Comparison of ENCODE assay signal across 10 cellular contexts in the genomic region with DNA sequence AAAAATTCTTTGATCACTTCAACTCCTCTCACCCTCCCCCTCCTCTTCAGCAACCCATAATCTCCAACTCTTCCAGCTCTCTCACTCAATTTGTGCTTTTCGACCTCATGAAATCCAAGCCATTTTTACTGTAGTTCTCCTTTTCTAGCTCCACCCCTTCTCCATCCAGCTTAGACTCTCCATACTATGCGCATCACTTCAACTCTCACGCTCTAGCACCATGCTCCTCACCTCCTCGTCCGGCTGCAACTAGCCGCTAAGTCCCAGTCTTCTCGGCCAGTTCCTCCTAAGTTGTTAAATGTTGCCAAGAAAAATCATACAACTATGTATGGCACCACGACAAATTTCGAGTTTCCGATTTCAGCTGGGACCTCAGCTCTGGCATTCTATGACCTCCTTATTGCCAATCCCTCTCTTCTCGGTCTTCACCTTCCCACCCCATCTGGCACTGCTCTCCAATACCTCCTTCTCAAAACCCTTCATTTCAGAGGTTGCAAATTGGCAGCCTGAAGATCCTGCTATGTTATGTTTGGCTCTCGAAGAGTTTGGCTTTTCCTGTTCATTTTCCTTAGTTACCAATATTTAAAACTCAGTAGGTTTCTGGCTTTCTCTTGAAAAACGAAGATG. TPM values are rescaled to one million over a fixed set of nuclear protein-coding genes. Genes with fewer than 3 reads are reported as not detected.
DNase-seq lines count a peak whose midpoint lies in the region; ATAC-seq lines count a peak whose summit lies in the region.
"Had no signal": no experiment of that assay in that cellular context is flagged by ENCODE, and none has a peak within 500 bp of the region (broad histone marks: within the 10 kb centered on the region; RNA-seq: fewer than 3 reads in every experiment).

No MANE protein-coding gene starts in this region.

- H3K27ac ChIP-seq in aorta (ENCODE audit: low read depth in 1 of 2, low read length in 2 of 2), result peak overlapping the region; percentile 37 to 53

- H3K4me1 ChIP-seq in aorta (ENCODE audit: control insufficient read depth in 1 of 2, insufficient read depth in 2 of 2, low read length in 2 of 2), result no peaks in the 10 kb centered on the region

- peak overlapping the region; percentile 85 for H3K4me3 Mint-ChIP-seq in stimulated activated naive CD8-positive, alpha-beta T cell treated with anti-CD3 and anti-CD28 coated beads, Interleukin-15, Interleukin-2, amounts not matched to agents 100 ng/mL and 50 ng/mL, for 24 hours
- peak overlapping the region; percentile 82 for H3K4me3 Mint-ChIP-seq in activated T-helper 2 cell treated with anti-CD3 and anti-CD28 coated beads, Interferon-gamma antibody, Interleukin-2, Interleukin-4, amounts not matched to agents 10 μg/mL and 5 μg/mL and 100 μg/mL, durations not matched to agents 14 hours and 24 hours and 36 hours (ENCODE audit: low read depth)
- peak overlapping the region; percentile 75 to 86 (median 84) for H3K4me3 Mint-ChIP-seq in immature natural killer cell

- peak overlapping the region; percentile 42 to 81 for H3K4me3 ChIP-seq in aorta (ENCODE audit: low read length in 2 of 2)

- DNase-seq in stimulated activated naive CD8-positive, alpha-beta T cell treated with anti-CD3 and anti-CD28 coated beads, Interleukin-15, Interleukin-2, amounts not matched to agents 100 U/mL and 50 U/mL, for 24 hours, result no peak
- DNase-seq in activated T-helper 2 cell treated with anti-CD3 and anti-CD28 coated beads, Interferon-gamma antibody, Interleukin-2, Interleukin-4, amounts not matched to agents 10 μg/mL and 5 μg/mL and 100 μg/mL, durations not matched to agents 14 hours and 24 hours and 36 hours (ENCODE audit: low spot score), result no peak
- DNase-seq in immature natural killer cell (no peak), aorta (no peak), H4 (ENCODE audit: low spot score) (no peak), G401 (ENCODE audit: low spot score) (no peak)

- H3K9me3 ChIP-seq in aorta (ENCODE audit: control insufficient read depth, low read length), result no peaks in the 10 kb centered on the region

- no peaks in the 10 kb centered on the region for H3K27me3 Mint-ChIP-seq in stimulated activated naive CD8-positive, alpha-beta T cell treated with anti-CD3 and anti-CD28 coated beads, Interleukin-15, Interleukin-2, amounts not matched to agents 100 ng/mL and 50 ng/mL, for 24 hours
- H3K27me3 Mint-ChIP-seq in activated T-helper 2 cell treated with anti-CD3 and anti-CD28 coated beads, Interferon-gamma antibody, Interleukin-2, Interleukin-4, amounts not matched to agents 10 μg/mL and 5 μg/mL and 100 μg/mL, durations not matched to agents 14 hours and 24 hours and 36 hours (ENCODE audit: low read depth), result no peaks in the 10 kb centered on the region
- H3K27me3 Mint-ChIP-seq in immature natural killer cell (ENCODE audit: low read depth in 3 of 3), result peaks cover 0 to 2% (median 0%) of the 10 kb centered on the region in 3 donors

- peaks cover 25% of the 10 kb centered on the region for H3K4me1 Mint-ChIP-seq in stimulated activated naive CD8-positive, alpha-beta T cell treated with anti-CD3 and anti-CD28 coated beads, Interleukin-15, Interleukin-2, amounts not matched to agents 100 ng/mL and 50 ng/mL, for 24 hours (ENCODE audit: low read depth)
- H3K4me1 Mint-ChIP-seq in activated T-helper 2 cell treated with anti-CD3 and anti-CD28 coated beads, Interferon-gamma antibody, Interleukin-2, Interleukin-4, amounts not matched to agents 10 μg/mL and 5 μg/mL and 100 μg/mL, durations not matched to agents 14 hours and 24 hours and 36 hours (ENCODE audit: low read depth), result peaks cover 15% of the 10 kb centered on the region
- H3K4me1 Mint-ChIP-seq in immature natural killer cell, result peaks cover 20 to 34% of the 10 kb centered on the region in 2 donors

- H3K36me3 Mint-ChIP-seq in stimulated activated naive CD8-positive, alpha-beta T cell treated with anti-CD3 and anti-CD28 coated beads, Interleukin-15, Interleukin-2, amounts not matched to agents 100 ng/mL and 50 ng/mL, for 24 hours (ENCODE audit: low read depth), result peaks cover 7% of the 10 kb centered on the region
- peaks cover 8% of the 10 kb centered on the region for H3K36me3 Mint-ChIP-seq in activated T-helper 2 cell treated with anti-CD3 and anti-CD28 coated beads, Interferon-gamma antibody, Interleukin-2, Interleukin-4, amounts not matched to agents 10 μg/mL and 5 μg/mL and 100 μg/mL, durations not matched to agents 14 hours and 24 hours and 36 hours (ENCODE audit: low read depth)
- H3K36me3 Mint-ChIP-seq in immature natural killer cell, result peaks cover 4 to 10% (median 4%) of the 10 kb centered on the region in 3 donors

- WGBS in aorta, 2 donors, result 3 to 6% methylated on average over 13 of the region's 13 CpGs

- no peaks in the 10 kb centered on the region for H3K27me3 ChIP-seq in aorta (ENCODE audit: control insufficient read depth in 1 of 2, insufficient read depth in 2 of 2, low read length in 1 of 2)

- in situ Hi-C loops in G401 (cut with HindIII; ENCODE audit: low sequenced_read_pairs), result no loop called here

- no peaks in the 10 kb centered on the region for H3K36me3 ChIP-seq in aorta (ENCODE audit: control insufficient read depth in 1 of 2, insufficient read depth in 2 of 2, low read length in 1 of 2)

- no peak overlapping the region for H3K27ac Mint-ChIP-seq in stimulated activated naive CD8-positive, alpha-beta T cell treated with anti-CD3 and anti-CD28 coated beads, Interleukin-15, Interleukin-2, amounts not matched to agents 100 ng/mL and 50 ng/mL, for 24 hours
- no peak overlapping the region for H3K27ac Mint-ChIP-seq in activated T-helper 2 cell treated with anti-CD3 and anti-CD28 coated beads, Interferon-gamma antibody, Interleukin-2, Interleukin-4, amounts not matched to agents 10 μg/mL and 5 μg/mL and 100 μg/mL, durations not matched to agents 14 hours and 24 hours and 36 hours
- peak overlapping the region; percentile 74 to 87 (median 80) for H3K27ac Mint-ChIP-seq in immature natural killer cell

- intact Hi-C loops in activated T-helper 2 cell treated with anti-CD3 and anti-CD28 coated beads, Interferon-gamma antibody, Interleukin-2, Interleukin-4, amounts not matched to agents 10 μg/mL and 5 μg/mL and 100 μg/mL, durations not matched to agents 14 hours and 24 hours and 36 hours (cut with micrococcal nuclease), result loop anchor here (5.0 kb wide), 1 partner anchor 43 kb away; no protein-coding TSS in a partner anchor
- intact Hi-C loops in aorta (cut with DNase I), result loop anchor here in 1 of 2 donors (1.0 kb wide), 1 partner anchor 36 kb away; the partner anchor contains the start of gene SMARCB1

- no peaks in the 10 kb centered on the region for H3K9me3 Mint-ChIP-seq in stimulated activated naive CD8-positive, alpha-beta T cell treated with anti-CD3 and anti-CD28 coated beads, Interleukin-15, Interleukin-2, amounts not matched to agents 100 ng/mL and 50 ng/mL, for 24 hours
- no peaks in the 10 kb centered on the region for H3K9me3 Mint-ChIP-seq in activated T-helper 2 cell treated with anti-CD3 and anti-CD28 coated beads, Interferon-gamma antibody, Interleukin-2, Interleukin-4, amounts not matched to agents 10 μg/mL and 5 μg/mL and 100 μg/mL, durations not matched to agents 14 hours and 24 hours and 36 hours
- no peaks in the 10 kb centered on the region for H3K9me3 Mint-ChIP-seq in immature natural killer cell

- no peak for ATAC-seq in stimulated activated naive CD8-positive, alpha-beta T cell treated with anti-CD3 and anti-CD28 coated beads, Interleukin-15, Interleukin-2, amounts not matched to agents 100 U/mL and 50 U/mL, for 24 hours
- ATAC-seq in aorta (ENCODE audit: low FRiP score) (peak; percentile 58), HG02870 (IDR thresholded peaks at IDR 0.05; ENCODE audit: unreplicated experiment) (no peak)

RNA-seq across cellular contexts. Expression of gene ZNF70, which starts 1.1 kb away (rescaled TPM):
- 2.7 and 2.9 TPM in 2 replicates for total RNA-seq in activated T-helper 2 cell treated with anti-CD3 and anti-CD28 coated beads, Interferon-gamma antibody, Interleukin-2, Interleukin-4, amounts not matched to agents 10 μg/mL and 5 μg/mL and 100 μg/mL, durations not matched to agents 14 hours and 24 hours and 36 hours
- polyA plus RNA-seq in immature natural killer cell (under 1 TPM in 2 of 3 donors, not detected in 1; 0.29 to 1.00 TPM), aorta (1 to 10 TPM; 1.4 to 3.6 TPM)
- total RNA-seq in aorta, result 10 to 100 TPM in 1 of 2 donors, 1 to 10 TPM in 1; 9.8 to 14.0 TPM
- total RNA-seq in H4 (2014; rRNA removed; shearing (Covaris generic)), result 1.2 and 1.4 TPM in 2 replicates
- not detected in 2 replicates for total RNA-seq in G401 (2014; rRNA removed; shearing (Covaris generic))

RNA-seq across cellular contexts. Expression of gene VPREB3, which starts 4.4 kb away (rescaled TPM):
- total RNA-seq in activated T-helper 2 cell treated with anti-CD3 and anti-CD28 coated beads, Interferon-gamma antibody, Interleukin-2, Interleukin-4, amounts not matched to agents 10 μg/mL and 5 μg/mL and 100 μg/mL, durations not matched to agents 14 hours and 24 hours and 36 hours, result 0.55 TPM in 1 of 2 replicates, not detected in the other
- polyA plus RNA-seq in immature natural killer cell (1 to 10 TPM in 1 of 3 donors, not detected in 2; 1.3 TPM), aorta (not detected)
- under 1 TPM in 1 of 2 donors, not detected in 1; 0.69 TPM for total RNA-seq in aorta
- total RNA-seq in H4 (2014; rRNA removed; shearing (Covaris generic)), result not detected in 2 replicates
- total RNA-seq in G401 (2014; rRNA removed; shearing (Covaris generic)), result not detected in 2 replicates
- total RNA-seq: NCI-H460 had no signal

RNA-seq across cellular contexts. Expression of gene C22orf15, which starts 12.9 kb away (rescaled TPM):
- 0.23 and 0.52 TPM in 2 replicates for total RNA-seq in activated T-helper 2 cell treated with anti-CD3 and anti-CD28 coated beads, Interferon-gamma antibody, Interleukin-2, Interleukin-4, amounts not matched to agents 10 μg/mL and 5 μg/mL and 100 μg/mL, durations not matched to agents 14 hours and 24 hours and 36 hours
- polyA plus RNA-seq in immature natural killer cell (1 to 10 TPM in 1 of 3 donors, not detected in 2; 1.1 TPM), aorta (under 1 TPM in 1 of 2 donors, not detected in 1; 0.23 TPM)
- under 1 TPM in 1 of 2 donors, not detected in 1; 0.69 TPM for total RNA-seq in aorta
- not detected in 2 replicates for total RNA-seq in H4 (2014; rRNA removed; shearing (Covaris generic))
- total RNA-seq in G401 (2014; rRNA removed; shearing (Covaris generic)), result not detected in 2 replicates
- total RNA-seq: NCI-H460, subcutaneous adipose tissue had no signal

RNA-seq across cellular contexts. Expression of gene CHCHD10, which starts 17.9 kb away (rescaled TPM):
- total RNA-seq in activated T-helper 2 cell treated with anti-CD3 and anti-CD28 coated beads, Interferon-gamma antibody, Interleukin-2, Interleukin-4, amounts not matched to agents 10 μg/mL and 5 μg/mL and 100 μg/mL, durations not matched to agents 14 hours and 24 hours and 36 hours, result 108 and 111 TPM in 2 replicates
- polyA plus RNA-seq in immature natural killer cell (1 to 10 TPM; 5.7 to 9.3 (median 8.1) TPM), aorta (10 to 100 TPM; 58.5 to 68.4 TPM)
- total RNA-seq in aorta, result 10 to 100 TPM; 30.9 to 41.9 TPM
- total RNA-seq in H4 (2014; rRNA removed; shearing (Covaris generic)), result 0.72 and 14.9 TPM in 2 replicates
- total RNA-seq in G401 (2014; rRNA removed; shearing (Covaris generic)), result not detected in 2 replicates

RNA-seq across cellular contexts. Expression of gene MMP11, which starts 22.8 kb away (rescaled TPM):
- total RNA-seq in activated T-helper 2 cell treated with anti-CD3 and anti-CD28 coated beads, Interferon-gamma antibody, Interleukin-2, Interleukin-4, amounts not matched to agents 10 μg/mL and 5 μg/mL and 100 μg/mL, durations not matched to agents 14 hours and 24 hours and 36 hours, result 0.87 and 1.0 TPM in 2 replicates
- polyA plus RNA-seq in immature natural killer cell, result 1 to 10 TPM in 2 of 3 donors, under 1 TPM in 1; 0.76 to 1.7 (median 1.2) TPM
- 1 to 10 TPM; 1.3 to 3.0 TPM for total RNA-seq in aorta
- 1 to 10 TPM; 3.5 to 5.1 TPM for polyA plus RNA-seq in aorta
- 0.35 and 1.4 TPM in 2 replicates for total RNA-seq in H4 (2014; rRNA removed; shearing (Covaris generic))
- total RNA-seq in G401 (2014; rRNA removed; shearing (Covaris generic)), result not detected in 2 replicates

Comparison
In these comparisons a context has a peak if more than half of its experiments do, and no peak if none do; other contexts are left out.
1. H3K27ac Mint-ChIP-seq: peak in immature natural killer cell (6 of 6); none in stimulated activated naive CD8-positive, alpha-beta T cell treated with anti-CD3 and anti-CD28 coated beads, Interleukin-15, Interleukin-2, amounts not matched to agents 100 ng/mL and 50 ng/mL, for 24 hours (single experiment) and activated T-helper 2 cell treated with anti-CD3 and anti-CD28 coated beads, Interferon-gamma antibody, Interleukin-2, Interleukin-4, amounts not matched to agents 10 μg/mL and 5 μg/mL and 100 μg/mL, durations not matched to agents 14 hours and 24 hours and 36 hours (single experiment).
2. Peak in every context shown above with its lines, with median percentiles within 50 percentile points of each other: H3K4me3 Mint-ChIP-seq.